In the genomic region with DNA sequence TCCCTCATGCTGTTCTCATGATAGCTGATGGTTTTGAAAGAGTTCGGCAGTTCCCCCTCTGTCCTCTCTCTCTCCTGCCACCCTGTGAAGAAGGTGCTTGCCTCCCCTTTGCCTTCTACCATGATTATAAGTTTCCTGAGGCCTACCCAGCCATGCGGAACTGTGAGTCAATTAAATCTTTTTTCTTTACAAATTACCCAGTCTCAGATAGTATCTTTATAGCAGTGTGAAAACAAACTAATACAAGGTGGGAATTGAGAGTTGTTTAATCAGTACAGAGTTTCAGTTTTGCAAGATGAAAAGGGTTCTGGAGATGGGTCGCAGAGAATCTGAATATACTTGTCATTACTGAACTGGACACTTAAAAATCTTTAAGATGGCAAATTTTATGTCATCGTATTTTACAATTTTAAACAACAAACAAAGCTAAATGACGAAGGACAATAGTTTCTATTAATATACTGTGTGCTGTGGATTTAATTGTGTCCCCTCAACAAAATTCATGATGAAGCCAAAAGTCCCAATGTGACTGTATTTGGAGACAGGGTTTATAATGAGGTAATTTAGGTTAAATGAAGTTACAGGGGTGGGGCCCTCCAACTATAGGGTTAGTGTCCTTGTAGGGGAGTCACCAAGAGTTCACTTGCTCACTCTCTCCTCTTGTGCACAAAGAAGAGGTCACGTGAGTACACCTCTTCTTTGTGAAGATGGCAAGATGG, we compare ENCODE assay signal across 19 cellular contexts.
"Had no signal": no experiment of that assay in that cellular context is flagged by ENCODE, and none has a peak within 500 bp of the region (broad histone marks: within the 10 kb centered on the region; RNA-seq: fewer than 3 reads in every experiment).

No MANE protein-coding gene starts in this region.

- DNase-seq: dermis blood vessel endothelial cell; effector memory CD4-positive, alpha-beta T cell; foreskin keratinocyte; heart left ventricle; kidney; natural killer cell; occipital lobe; ovary; posterior cingulate gyrus; psoas muscle; right cardiac atrium; spleen; stimulated activated CD4-positive, alpha-beta T cell treated with anti-CD3 and anti-CD28 coated beads, Interleukin-4, amount 100 ng/mL, for 4 hours; stimulated activated naive B cell treated with anti-CD40 and anti-IgM and Interleukin-4, amounts not matched to agents 10 μg/mL and 1 μg/mL and 100 μg/mL, for 72 hours; transverse colon; upper lobe of right lung; uterus had no signal

- ATAC-seq: foreskin keratinocyte; gastroesophageal sphincter; heart left ventricle; left lobe of liver; natural killer cell; psoas muscle; right cardiac atrium; stimulated activated naive B cell treated with anti-CD40 and anti-IgM and Interleukin-4, amounts not matched to agents 10 μg/mL and 1 μg/mL and 100 μg/mL, for 72 hours; upper lobe of right lung had no signal
